31 cellular contexts compared by ENCODE assay signal in genomic region chrX:146994163-146994562, GRCh38.
"Had no signal": no experiment of that assay in that cellular context is flagged by ENCODE, and none has a peak within 500 bp of the region (broad histone marks: within the 10 kb centered on the region; RNA-seq: fewer than 3 reads in every experiment).

No MANE protein-coding gene starts in this region.

- H3K27me3 ChIP-seq: MG63 had no signal

- H3K9me3 ChIP-seq: MG63 had no signal

- H3K36me3 ChIP-seq: MG63 had no signal

- H3K4me3 ChIP-seq: MG63 had no signal

- DNase-seq: Karpas-422, Kasumi-1, MG63, MM.1S, MV-4-11, NCI-H1048, NCI-H1092, NCI-H1417 treated with DMSO at 0.1 percent for 48 hours, NCI-H1436, NCI-H1436 treated with DMSO at 0.1 percent for 48 hours, NCI-H146, NCI-H1694, NCI-H1694 treated with DMSO at 0.1 percent for 48 hours, NCI-H187, NCI-H187 treated with DMSO at 0.1 percent for 48 hours, NCI-H2029, NCI-H2029 treated with DMSO at 0.1 percent for 48 hours, NCI-H2081, NCI-H2081 treated with DMSO at 0.1 percent for 48 hours, NCI-H2107, NCI-H2171, NCI-H2171 treated with DMSO at 0.1 percent for 48 hours, NCI-H2227 treated with DMSO at 0.1 percent for 48 hours, NCI-H226, NCI-H345, NCI-H446, NCI-H446 treated with DMSO at 0.1 percent for 48 hours, NCI-H510A, NCI-H510A treated with DMSO at 0.1 percent for 48 hours, NCI-H524, NCI-H524 treated with DMSO at 0.1 percent for 48 hours had no signal
